In the genomic region with DNA sequence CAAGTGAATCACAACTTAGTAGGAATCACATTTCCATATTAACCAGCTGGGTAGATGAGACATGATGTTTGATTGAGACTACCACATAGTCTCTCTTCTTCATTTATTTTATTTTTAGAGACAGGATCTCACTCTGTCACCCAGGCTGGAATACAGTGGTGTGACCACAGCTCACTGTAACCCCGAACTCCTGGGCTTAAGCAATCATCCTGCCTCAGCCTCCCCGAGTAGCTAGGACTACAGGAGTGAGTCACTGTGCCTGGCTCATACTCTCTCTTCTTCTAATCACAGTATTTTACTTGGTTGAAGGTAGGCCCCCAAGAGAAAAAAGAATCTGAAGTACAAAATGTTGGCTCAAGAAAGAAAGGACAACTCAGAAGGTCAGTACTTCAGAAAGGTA, we compare ENCODE assay signal across 1 cellular context.
TF ChIP-seq lines count a peak whose summit lies in the region.

No MANE protein-coding gene starts in this region.

TF ChIP-seq in GM23338, 12 proteins besides CTCF, POLR2A, EP300 and RAD21 (continued from another document):
- TF ChIP-seq, protein P1, sequence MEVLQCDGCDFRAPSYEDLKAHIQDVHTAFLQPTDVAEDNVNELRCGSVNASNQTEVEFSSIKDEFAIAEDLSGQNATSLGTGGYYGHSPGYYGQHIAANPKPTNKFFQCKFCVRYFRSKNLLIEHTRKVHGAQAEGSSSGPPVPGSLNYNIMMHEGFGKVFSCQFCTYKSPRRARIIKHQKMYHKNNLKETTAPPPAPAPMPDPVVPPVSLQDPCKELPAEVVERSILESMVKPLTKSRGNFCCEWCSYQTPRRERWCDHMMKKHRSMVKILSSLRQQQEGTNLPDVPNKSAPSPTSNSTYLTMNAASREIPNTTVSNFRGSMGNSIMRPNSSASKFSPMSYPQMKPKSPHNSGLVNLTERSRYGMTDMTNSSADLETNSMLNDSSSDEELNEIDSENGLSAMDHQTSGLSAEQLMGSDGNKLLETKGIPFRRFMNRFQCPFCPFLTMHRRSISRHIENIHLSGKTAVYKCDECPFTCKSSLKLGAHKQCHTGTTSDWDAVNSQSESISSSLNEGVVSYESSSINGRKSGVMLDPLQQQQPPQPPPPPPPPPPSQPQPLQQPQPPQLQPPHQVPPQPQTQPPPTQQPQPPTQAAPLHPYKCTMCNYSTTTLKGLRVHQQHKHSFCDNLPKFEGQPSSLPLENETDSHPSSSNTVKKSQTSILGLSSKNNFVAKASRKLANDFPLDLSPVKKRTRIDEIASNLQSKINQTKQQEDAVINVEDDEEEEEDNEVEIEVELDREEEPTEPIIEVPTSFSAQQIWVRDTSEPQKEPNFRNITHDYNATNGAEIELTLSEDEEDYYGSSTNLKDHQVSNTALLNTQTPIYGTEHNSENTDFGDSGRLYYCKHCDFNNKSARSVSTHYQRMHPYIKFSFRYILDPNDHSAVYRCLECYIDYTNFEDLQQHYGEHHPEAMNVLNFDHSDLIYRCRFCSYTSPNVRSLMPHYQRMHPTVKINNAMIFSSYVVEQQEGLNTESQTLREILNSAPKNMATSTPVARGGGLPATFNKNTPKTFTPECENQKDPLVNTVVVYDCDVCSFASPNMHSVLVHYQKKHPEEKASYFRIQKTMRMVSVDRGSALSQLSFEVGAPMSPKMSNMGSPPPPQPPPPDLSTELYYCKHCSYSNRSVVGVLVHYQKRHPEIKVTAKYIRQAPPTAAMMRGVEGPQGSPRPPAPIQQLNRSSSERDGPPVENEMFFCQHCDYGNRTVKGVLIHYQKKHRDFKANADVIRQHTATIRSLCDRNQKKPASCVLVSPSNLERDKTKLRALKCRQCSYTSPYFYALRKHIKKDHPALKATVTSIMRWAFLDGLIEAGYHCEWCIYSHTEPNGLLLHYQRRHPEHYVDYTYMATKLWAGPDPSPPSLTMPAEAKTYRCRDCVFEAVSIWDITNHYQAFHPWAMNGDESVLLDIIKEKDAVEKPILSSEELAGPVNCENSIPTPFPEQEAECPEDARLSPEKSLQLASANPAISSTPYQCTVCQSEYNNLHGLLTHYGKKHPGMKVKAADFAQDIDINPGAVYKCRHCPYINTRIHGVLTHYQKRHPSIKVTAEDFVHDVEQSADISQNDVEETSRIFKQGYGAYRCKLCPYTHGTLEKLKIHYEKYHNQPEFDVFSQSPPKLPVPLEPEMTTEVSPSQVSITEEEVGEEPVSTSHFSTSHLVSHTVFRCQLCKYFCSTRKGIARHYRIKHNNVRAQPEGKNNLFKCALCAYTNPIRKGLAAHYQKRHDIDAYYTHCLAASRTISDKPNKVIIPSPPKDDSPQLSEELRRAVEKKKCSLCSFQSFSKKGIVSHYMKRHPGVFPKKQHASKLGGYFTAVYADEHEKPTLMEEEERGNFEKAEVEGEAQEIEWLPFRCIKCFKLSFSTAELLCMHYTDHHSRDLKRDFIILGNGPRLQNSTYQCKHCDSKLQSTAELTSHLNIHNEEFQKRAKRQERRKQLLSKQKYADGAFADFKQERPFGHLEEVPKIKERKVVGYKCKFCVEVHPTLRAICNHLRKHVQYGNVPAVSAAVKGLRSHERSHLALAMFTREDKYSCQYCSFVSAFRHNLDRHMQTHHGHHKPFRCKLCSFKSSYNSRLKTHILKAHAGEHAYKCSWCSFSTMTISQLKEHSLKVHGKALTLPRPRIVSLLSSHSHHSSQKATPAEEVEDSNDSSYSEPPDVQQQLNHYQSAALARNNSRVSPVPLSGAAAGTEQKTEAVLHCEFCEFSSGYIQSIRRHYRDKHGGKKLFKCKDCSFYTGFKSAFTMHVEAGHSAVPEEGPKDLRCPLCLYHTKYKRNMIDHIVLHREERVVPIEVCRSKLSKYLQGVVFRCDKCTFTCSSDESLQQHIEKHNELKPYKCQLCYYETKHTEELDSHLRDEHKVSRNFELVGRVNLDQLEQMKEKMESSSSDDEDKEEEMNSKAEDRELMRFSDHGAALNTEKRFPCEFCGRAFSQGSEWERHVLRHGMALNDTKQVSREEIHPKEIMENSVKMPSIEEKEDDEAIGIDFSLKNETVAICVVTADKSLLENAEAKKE (CRISPR knock-in tag; IDR thresholded peaks at IDR 0.05): no peak
- no peak for TF ChIP-seq ZNF114 (CRISPR knock-in tag; IDR thresholded peaks at IDR 0.05)
- TF ChIP-seq, protein P2, sequence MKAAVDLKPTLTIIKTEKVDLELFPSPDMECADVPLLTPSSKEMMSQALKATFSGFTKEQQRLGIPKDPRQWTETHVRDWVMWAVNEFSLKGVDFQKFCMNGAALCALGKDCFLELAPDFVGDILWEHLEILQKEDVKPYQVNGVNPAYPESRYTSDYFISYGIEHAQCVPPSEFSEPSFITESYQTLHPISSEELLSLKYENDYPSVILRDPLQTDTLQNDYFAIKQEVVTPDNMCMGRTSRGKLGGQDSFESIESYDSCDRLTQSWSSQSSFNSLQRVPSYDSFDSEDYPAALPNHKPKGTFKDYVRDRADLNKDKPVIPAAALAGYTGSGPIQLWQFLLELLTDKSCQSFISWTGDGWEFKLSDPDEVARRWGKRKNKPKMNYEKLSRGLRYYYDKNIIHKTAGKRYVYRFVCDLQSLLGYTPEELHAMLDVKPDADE (IDR thresholded peaks at IDR 0.05): no peak
- TF ChIP-seq POLR2AphosphoS5 (IDR thresholded peaks at IDR 0.05; ENCODE audit: low read depth): no peak
